1 cellular context compared by ENCODE assay signal in genomic region chr20:46680684-46681031, GRCh38.
TF ChIP-seq lines count a peak whose summit lies in the region.

No MANE protein-coding gene starts in this region.

TF ChIP-seq in HepG2, 621 proteins besides CTCF, POLR2A, EP300 and RAD21 (continued from another document and continues in another):
- no peak for TF ChIP-seq KIAA2018 (CRISPR knock-in tag; IDR thresholded peaks at IDR 0.05; ENCODE audit: borderline replicate concordance)
- TF ChIP-seq ATF3 (CRISPR knock-in tag; IDR thresholded peaks at IDR 0.05): no peak
- no peak for TF ChIP-seq NONO (IDR thresholded peaks at IDR 0.05)
- peak; percentile 58; the same call in 1 of the 2 replicates for TF ChIP-seq NONO (CRISPR knock-in tag; conservative IDR thresholded peaks at IDR 0.05)
- peak; percentile 35; the same call in 1 of the 2 replicates for TF ChIP-seq FOXO1 (CRISPR knock-in tag; IDR thresholded peaks at IDR 0.05)
- 0 out of 2 replicates have a peak, but pooled peaks have one; percentile 43 for TF ChIP-seq ZBTB38 (CRISPR knock-in tag; IDR thresholded peaks at IDR 0.05)
- no peak for TF ChIP-seq UBTF (CRISPR knock-in tag; IDR thresholded peaks at IDR 0.05)
- TF ChIP-seq XRCC5 (optimal IDR thresholded peaks at IDR 0.05; ENCODE audit: low read length): no peak
- peak; percentile 31; the same call in 1 of the 2 replicates for TF ChIP-seq HDAC1 (CRISPR knock-in tag; IDR thresholded peaks at IDR 0.05)
- TF ChIP-seq ZNF446 (CRISPR knock-in tag; IDR thresholded peaks at IDR 0.05): no peak
- no peak for TF ChIP-seq ZNF788 (CRISPR knock-in tag; IDR thresholded peaks at IDR 0.05; ENCODE audit: borderline replicate concordance)
- TF ChIP-seq ATAD3A (CRISPR knock-in tag; IDR thresholded peaks at IDR 0.05): no peak
- no peak for TF ChIP-seq AHR (CRISPR knock-in tag; IDR thresholded peaks at IDR 0.05)
- TF ChIP-seq NFIB (CRISPR knock-in tag; IDR thresholded peaks at IDR 0.05; ENCODE audit: borderline replicate concordance): no peak
- 0 out of 2 replicates have a peak, but pooled peaks have one; percentile 57 for TF ChIP-seq ZZZ3 (CRISPR knock-in tag; IDR thresholded peaks at IDR 0.05; ENCODE audit: borderline replicate concordance)
- TF ChIP-seq ZFP82 (CRISPR knock-in tag; IDR thresholded peaks at IDR 0.05; ENCODE audit: borderline replicate concordance): no peak
- TF ChIP-seq KLF12 (CRISPR knock-in tag; IDR thresholded peaks at IDR 0.05; ENCODE audit: borderline replicate concordance): no peak
- no peak for TF ChIP-seq NFKBIZ (CRISPR knock-in tag; IDR thresholded peaks at IDR 0.05)
- no peak for TF ChIP-seq NAIF1 (CRISPR knock-in tag; IDR thresholded peaks at IDR 0.05; ENCODE audit: borderline replicate concordance)
- TF ChIP-seq CSRNP1 (CRISPR knock-in tag; IDR thresholded peaks at IDR 0.05): no peak
- no peak for TF ChIP-seq ZNF468 (CRISPR knock-in tag; IDR thresholded peaks at IDR 0.05)
- TF ChIP-seq, protein P1, sequence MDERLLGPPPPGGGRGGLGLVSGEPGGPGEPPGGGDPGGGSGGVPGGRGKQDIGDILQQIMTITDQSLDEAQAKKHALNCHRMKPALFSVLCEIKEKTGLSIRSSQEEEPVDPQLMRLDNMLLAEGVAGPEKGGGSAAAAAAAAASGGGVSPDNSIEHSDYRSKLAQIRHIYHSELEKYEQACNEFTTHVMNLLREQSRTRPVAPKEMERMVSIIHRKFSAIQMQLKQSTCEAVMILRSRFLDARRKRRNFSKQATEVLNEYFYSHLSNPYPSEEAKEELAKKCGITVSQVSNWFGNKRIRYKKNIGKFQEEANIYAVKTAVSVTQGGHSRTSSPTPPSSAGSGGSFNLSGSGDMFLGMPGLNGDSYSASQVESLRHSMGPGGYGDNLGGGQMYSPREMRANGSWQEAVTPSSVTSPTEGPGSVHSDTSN (CRISPR knock-in tag; IDR thresholded peaks at IDR 0.05): no peak
- TF ChIP-seq ZNF672 (CRISPR knock-in tag; IDR thresholded peaks at IDR 0.05): no peak
- TF ChIP-seq PAWR (CRISPR knock-in tag; IDR thresholded peaks at IDR 0.05; ENCODE audit: borderline replicate concordance): 0 out of 2 replicates have a peak, but pooled peaks have one; percentile 35
- TF ChIP-seq SCMH1 (CRISPR knock-in tag; IDR thresholded peaks at IDR 0.05; ENCODE audit: borderline replicate concordance): no peak
- TF ChIP-seq ZNF264 (CRISPR knock-in tag; IDR thresholded peaks at IDR 0.05): no peak
- peak; percentile 73; the same call in 1 of the 2 replicates for TF ChIP-seq ZNF318 (CRISPR knock-in tag; IDR thresholded peaks at IDR 0.05)
- no peak for TF ChIP-seq ZSCAN22 (CRISPR knock-in tag; IDR thresholded peaks at IDR 0.05)
- no peak for TF ChIP-seq AGO2 (optimal IDR thresholded peaks at IDR 0.05; ENCODE audit: low read depth, low read length)
- TF ChIP-seq MATR3 (CRISPR knock-in tag; IDR thresholded peaks at IDR 0.05): no peak
- TF ChIP-seq HIC2 (CRISPR knock-in tag; IDR thresholded peaks at IDR 0.05; ENCODE audit: low read depth): no peak
- TF ChIP-seq MTA1 (CRISPR knock-in tag; IDR thresholded peaks at IDR 0.05; ENCODE audit: borderline replicate concordance): peak; percentile 58
- TF ChIP-seq, protein P2, sequence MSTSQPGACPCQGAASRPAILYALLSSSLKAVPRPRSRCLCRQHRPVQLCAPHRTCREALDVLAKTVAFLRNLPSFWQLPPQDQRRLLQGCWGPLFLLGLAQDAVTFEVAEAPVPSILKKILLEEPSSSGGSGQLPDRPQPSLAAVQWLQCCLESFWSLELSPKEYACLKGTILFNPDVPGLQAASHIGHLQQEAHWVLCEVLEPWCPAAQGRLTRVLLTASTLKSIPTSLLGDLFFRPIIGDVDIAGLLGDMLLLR (CRISPR knock-in tag; IDR thresholded peaks at IDR 0.05): no peak
- TF ChIP-seq ADNP (CRISPR knock-in tag; IDR thresholded peaks at IDR 0.05): peak; percentile 90
- no peak for TF ChIP-seq ZNF530 (CRISPR knock-in tag; IDR thresholded peaks at IDR 0.05; ENCODE audit: low read depth)
